ENCODE assay signal across 8 cellular contexts in the genomic region with DNA sequence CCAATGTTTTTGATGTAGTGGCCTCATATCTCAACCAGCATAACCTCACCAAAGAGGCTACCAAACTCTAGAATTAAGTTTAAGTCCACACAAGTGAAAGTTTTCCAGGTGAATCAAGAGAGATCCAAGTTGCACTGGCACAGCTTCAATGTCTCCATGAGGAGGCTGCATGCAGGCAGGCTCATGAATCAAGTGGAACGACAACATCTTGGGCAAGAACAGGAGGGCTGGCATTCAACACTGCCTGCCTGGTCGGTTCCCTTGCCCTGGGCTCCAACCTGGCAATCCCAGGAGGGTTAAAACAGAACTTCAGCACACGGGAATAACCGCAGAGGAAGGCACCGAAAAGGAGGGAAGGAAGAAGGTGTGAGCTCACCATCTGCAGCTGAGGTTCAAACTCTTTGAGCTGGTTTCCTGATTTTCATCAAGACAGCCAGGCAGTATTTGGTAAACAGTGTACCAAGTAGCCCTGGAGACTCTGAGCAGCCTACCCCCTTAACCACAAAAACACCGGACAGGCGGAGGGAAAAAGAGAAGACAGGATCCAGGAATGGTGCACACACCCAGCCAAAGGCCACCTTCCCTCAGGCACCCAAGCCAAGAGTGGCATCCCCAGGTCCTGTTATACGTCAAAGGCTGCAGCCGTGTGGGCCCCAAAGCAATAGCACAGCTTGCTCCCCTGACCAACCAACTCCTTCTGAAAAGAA. TPM values are rescaled to one million over a fixed set of nuclear protein-coding genes. Genes with fewer than 3 reads are reported as not detected.
DNase-seq lines count a peak whose midpoint lies in the region; FAIRE-seq and TF ChIP-seq lines count a peak whose summit lies in the region.

No MANE protein-coding gene starts in this region.

- no peak overlapping the region for H2AFZ ChIP-seq in OCI-LY7 (ENCODE audit: low read length)

- DNase-seq in OCI-LY7 (ENCODE audit: low spot score) (peak; percentile 25), epithelial cell of proximal tubule (ENCODE audit: low read depth) (no peak), progenitor cell of endocrine pancreas (ENCODE audit: low spot score, unreplicated experiment) (no peak), EL (no peak), substantia nigra (lab: John Stamatoyannopoulos, UW) (no peak), NCI-H524 treated with DMSO at 0.1 percent for 48 hours (lab: John Stamatoyannopoulos, UW) (no peak), D721Med (ENCODE audit: insufficient read length, low spot score) (no peak)

- H3K4me1 Mint-ChIP-seq in progenitor cell of endocrine pancreas (ENCODE audit: low read depth), result peaks cover 27% of the 10 kb centered on the region

- peak overlapping the region; percentile 97 for H3K27ac Mint-ChIP-seq in progenitor cell of endocrine pancreas

- H3K4me1 ChIP-seq in ES-I3 (ENCODE audit: insufficient read depth, low read length), result peaks cover 4% of the 10 kb centered on the region; the same call in 1 of the 2 replicates
- H3K4me1 ChIP-seq in OCI-LY7 (ENCODE audit: insufficient read depth, low read length, poor library complexity, severe bottlenecking), result peaks cover 17% of the 10 kb centered on the region

- H3K4me3 ChIP-seq in OCI-LY7 (ENCODE audit: low read depth, low read length, poor library complexity, severe bottlenecking) (peak overlapping the region; percentile 94), epithelial cell of proximal tubule (ENCODE audit: low read depth, low read length) (peak overlapping the region; percentile 89)

- CTCF ChIA-PET in OCI-LY7 (lab: Charles Lee; ENCODE audit: unreplicated experiment), result interaction anchor here (0.8 to 1.0 kb wide), 2 partner anchors 14 to 88 kb away, joined by 3 to 4 read pairs; no protein-coding TSS in a partner anchor

- H3K36me3 ChIP-seq in ES-I3 (ENCODE audit: insufficient read depth, low read length), result 0 out of 2 replicates have a peak, but pooled peaks cover 4% of the 10 kb centered on the region
- H3K36me3 ChIP-seq in OCI-LY7 (ENCODE audit: insufficient read depth, low read length), result no peaks in the 10 kb centered on the region

- H3K27me3 Mint-ChIP-seq in progenitor cell of endocrine pancreas, result peaks cover 10% of the 10 kb centered on the region

- H3K36me3 Mint-ChIP-seq in progenitor cell of endocrine pancreas (ENCODE audit: insufficient read depth), result no peaks in the 10 kb centered on the region

- peak overlapping the region; percentile 86 for H3K4me2 ChIP-seq in OCI-LY7 (ENCODE audit: low read length)

- H3K79me2 ChIP-seq in OCI-LY7 (ENCODE audit: insufficient read depth, low read depth, low read length), result peaks cover 52% of the 10 kb centered on the region

- intact Hi-C loops in OCI-LY7 (cut with micrococcal nuclease; ENCODE audit: unreplicated experiment), result no loop called here

- peak overlapping the region; percentile 95 for H3K4me3 Mint-ChIP-seq in progenitor cell of endocrine pancreas (ENCODE audit: low read depth)

- peak overlapping the region; percentile 79 for H3K9ac ChIP-seq in ES-I3 (ENCODE audit: low read depth, low read length)

- FAIRE-seq in D721Med (lab: Jason Lieb, UNC), result no peak

- peaks cover 5% of the 10 kb centered on the region for H3K9me3 ChIP-seq in ES-I3 (ENCODE audit: control insufficient read depth, insufficient read depth, low read length)
- H3K9me3 ChIP-seq in OCI-LY7 (ENCODE audit: low read length), result no peaks in the 10 kb centered on the region

- H3K9me2 ChIP-seq in OCI-LY7 (ENCODE audit: insufficient read depth, low read length), result no peaks in the 10 kb centered on the region

- H3K9me3 Mint-ChIP-seq in progenitor cell of endocrine pancreas (ENCODE audit: low read depth), result no peaks in the 10 kb centered on the region

- TF ChIP-seq CTCF in OCI-LY7 (conservative IDR thresholded peaks at IDR 0.05; ENCODE audit: low read length), result no peak
- no peak for TF ChIP-seq CTCF in epithelial cell of proximal tubule (conservative IDR thresholded peaks at IDR 0.05; ENCODE audit: low read depth, low read length)
- no peak for TF ChIP-seq CTCF in progenitor cell of endocrine pancreas (IDR thresholded peaks at IDR 0.05; ENCODE audit: unreplicated experiment)
- no peak for TF ChIP-seq CTCF in D721Med (IDR thresholded peaks at IDR 0.05; ENCODE audit: insufficient read depth, missing control alignments)

- POLR2A ChIA-PET in OCI-LY7 (lab: Charles Lee), result interaction anchor here (0.6 to 1.5 kb wide), 4 partner anchors 10 to 230 kb away, joined by 3 to 5 read pairs (median 4); no protein-coding TSS in a partner anchor

- no TSS peak for BruUV-seq in OCI-LY7 (replicated peaks; lab: Mats Ljungman, UMichigan)

- H4K20me1 ChIP-seq in OCI-LY7 (ENCODE audit: insufficient read depth, low read length), result peaks cover 4% of the 10 kb centered on the region; the same call in 1 of the 2 replicates

- H3K27ac ChIP-seq in OCI-LY7 (ENCODE audit: low read depth, low read length, poor library complexity, severe bottlenecking) (no peak overlapping the region), substantia nigra (ENCODE audit: low read depth, low read length, poor library complexity, severe bottlenecking) (no peak overlapping the region)

RNA-seq across cellular contexts. Expression of gene PACSIN2, which starts 1.4 kb away (rescaled TPM):
- 25.4 and 29.6 TPM in 2 replicates for total RNA-seq in OCI-LY7 (2014; rRNA removed; shearing (Covaris generic))
- total RNA-seq in OCI-LY7 (2022) (38.5 and 41.7 TPM in 2 replicates), epithelial cell of proximal tubule (47.5 and 63.0 TPM in 2 replicates), progenitor cell of endocrine pancreas (53.9 and 61.0 TPM in 2 replicates)
